In genomic region chr12:120534703-120535655, GRCh38 we compare ENCODE assay signal across 8 cellular contexts. TPM values are rescaled to one million over a fixed set of nuclear protein-coding genes. Genes with fewer than 3 reads are reported as not detected.
DNase-seq lines count a peak whose midpoint lies in the region; ATAC-seq and TF ChIP-seq lines count a peak whose summit lies in the region.

No MANE protein-coding gene starts in this region.

- DNase-seq in NK-92 treated with Interleukin-12 subunit alpha and Interleukin-12 subunit beta, amount 100 ng/mL, for 24 hours (lab: John Stamatoyannopoulos, UW): peak; percentile 27
- DNase-seq in NK-92 (lab: John Stamatoyannopoulos, UW; ENCODE audit: unreplicated experiment) (no peak), NOMO-1 (lab: John Stamatoyannopoulos, UW; ENCODE audit: unreplicated experiment in 2 of 2) (peak; percentile 26 to 50), activated T-cell treated with anti-CD3 and anti-CD28 coated beads for 4 hours (peak; percentile 23), tibial artery (peak; percentile 28 to 73)

- no peaks in the 10 kb centered on the region for H3K27me3 ChIP-seq in tibial artery

- no peaks in the 10 kb centered on the region for H3K9me3 Mint-ChIP-seq in nephron

- H3K27ac ChIP-seq in tibial artery: peak overlapping the region; percentile 90 to 96

- H3K36me3 Mint-ChIP-seq in nephron (ENCODE audit: low read depth): peaks cover 24% of the 10 kb centered on the region

- peaks cover 46% of the 10 kb centered on the region for H3K4me1 Mint-ChIP-seq in nephron

- peak overlapping the region; percentile 86 to 98 for H3K4me3 ChIP-seq in tibial artery

- intact Hi-C loops in tibial artery (cut with DNase I; ENCODE audit: low total_unique reads): loop anchor here (5.0 kb wide), 1 partner anchor 38 kb away; the partner anchor contains the start of gene DYNLL1

- H3K27ac Mint-ChIP-seq in nephron: peak overlapping the region; percentile 90 to 97 (median 97)

- peaks cover 9 to 55% (median 45%) of the 10 kb centered on the region in 4 donors for H3K4me1 ChIP-seq in tibial artery

- H3K4me3 Mint-ChIP-seq in nephron: peak overlapping the region; percentile 94 to 97 (median 97)

- H3K9me3 ChIP-seq in tibial artery: no peaks in the 10 kb centered on the region

- no peaks in the 10 kb centered on the region for H3K36me3 ChIP-seq in tibial artery

- TF ChIP-seq CTCF in nephron (IDR thresholded peaks at IDR 0.05; ENCODE audit: unreplicated experiment in 3 of 3) (peak in 1 of 3 experiments; percentile 9), tibial artery (IDR thresholded peaks at IDR 0.05) (no peak)

- ATAC-seq in HG03045 (IDR thresholded peaks at IDR 0.05; ENCODE audit: unreplicated experiment) (peak; percentile 38), esophagus mucosa (peak; percentile 67)

- no peaks in the 10 kb centered on the region for H3K27me3 Mint-ChIP-seq in nephron (ENCODE audit: low read depth)

RNA-seq across cellular contexts. Expression of gene RNF10, which starts 0.8 kb away (rescaled TPM):
- total RNA-seq in esophagus mucosa: 198 TPM

RNA-seq across cellular contexts. Expression of gene COQ5, which starts 6.0 kb away (rescaled TPM):
- 23.2 TPM for total RNA-seq in esophagus mucosa

RNA-seq across cellular contexts. Expression of gene DYNLL1, which starts 39.1 kb away (rescaled TPM):
- 621 TPM for total RNA-seq in esophagus mucosa

RNA-seq across cellular contexts. Expression of gene POP5, which starts 46.2 kb away (rescaled TPM):
- total RNA-seq in esophagus mucosa: 26.2 TPM
